ENCODE assay signal across 24 cellular contexts in the genomic region with DNA sequence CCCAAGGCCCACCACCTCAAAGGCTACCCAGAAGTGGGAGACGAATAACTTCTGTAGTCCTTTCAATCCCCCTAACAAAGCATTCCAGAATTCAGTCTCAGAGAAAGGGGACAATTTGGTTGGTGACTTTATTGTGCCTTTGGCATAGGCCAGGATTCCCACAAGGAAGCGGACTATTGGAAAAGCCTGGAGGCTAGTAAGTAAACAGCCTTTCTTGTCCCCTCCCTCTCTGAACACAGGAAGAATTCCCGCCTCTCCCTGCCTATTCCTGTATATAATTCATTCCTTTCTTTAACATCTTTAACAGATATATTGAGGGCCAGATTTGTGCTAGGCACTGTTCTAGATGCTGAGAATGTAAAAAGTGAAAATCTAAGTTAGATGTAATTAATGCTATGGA.
"Had no signal": no experiment of that assay in that cellular context is flagged by ENCODE, and none has a peak within 500 bp of the region (broad histone marks: within the 10 kb centered on the region; RNA-seq: fewer than 3 reads in every experiment).

No MANE protein-coding gene starts in this region.

- DNase-seq: nephron progenitor cell; nucleus accumbens; pancreas; psoas muscle; right cardiac atrium; right lobe of liver; sigmoid colon; small intestine; stimulated activated CD4-positive, alpha-beta T cell treated with anti-CD3 and anti-CD28 coated beads, Interleukin-15, amount 100 ng/mL, for 24 hours; stimulated activated CD4-positive, alpha-beta T cell treated with anti-CD3 and anti-CD28 coated beads, Interleukin-2, amount 100 ng/mL, for 24 hours; stimulated activated CD4-positive, alpha-beta T cell treated with anti-CD3 and anti-CD28 coated beads, Interleukin-2, amount 100 ng/mL, for 48 hours; stimulated activated CD4-positive, alpha-beta T cell treated with anti-CD3 and anti-CD28 coated beads, Interleukin-4, amount 100 ng/mL, for 24 hours; stimulated activated naive B cell treated with anti-CD40 and anti-IgM and Interleukin-4, amounts not matched to agents 10 μg/mL and 1 μg/mL and 100 μg/mL, for 72 hours; stimulated activated naive CD4-positive, alpha-beta T cell treated with Interleukin-2 at 50 U/mL for 16 hours; stomach; thyroid gland; trophoblast cell; upper lobe of left lung had no signal

- H3K4me3 ChIP-seq: pancreas, psoas muscle, right lobe of liver, sigmoid colon, stomach, thoracic aorta, thyroid gland, tibial nerve, upper lobe of left lung, vagina had no signal

- H3K9me3 ChIP-seq: neutrophil, pancreas, psoas muscle, right lobe of liver, sigmoid colon, stomach, thoracic aorta, thyroid gland, tibial nerve, upper lobe of left lung, vagina had no signal

- H3K27ac ChIP-seq: neutrophil, pancreas, psoas muscle, right lobe of liver, sigmoid colon, stomach, thoracic aorta, thyroid gland, tibial nerve, upper lobe of left lung, vagina had no signal

- H3K4me1 ChIP-seq: pancreas, psoas muscle, sigmoid colon, thyroid gland, tibial nerve, upper lobe of left lung, vagina had no signal

- H3K27me3 ChIP-seq: neutrophil, pancreas, right lobe of liver, sigmoid colon, stomach, thyroid gland, tibial nerve, upper lobe of left lung, vagina had no signal

- ATAC-seq: natural killer cell treated with Interleukin-12 subunit alpha and Interleukin-12 subunit beta and Interleukin-15 and Interleukin-18, amount 100 ng/mL, for 72 hours; pancreas; psoas muscle; right cardiac atrium; right lobe of liver; stimulated activated effector memory CD8-positive, alpha-beta T cell treated with anti-CD3 and anti-CD28 coated beads, Interleukin-12 subunit alpha, Interleukin-12 subunit beta, amount 100 ng/mL, for 72 hours; stimulated activated naive B cell treated with anti-CD40 and anti-IgM and Interleukin-4, amounts not matched to agents 10 μg/mL and 1 μg/mL and 100 μg/mL, for 72 hours had no signal
